Comparison of ENCODE assay signal across 9 cellular contexts in genomic region chr17:68613739-68614298, GRCh38. TPM values are rescaled to one million over a fixed set of nuclear protein-coding genes. Genes with fewer than 3 reads are reported as not detected.
DNase-seq lines count a peak whose midpoint lies in the region; ATAC-seq and TF ChIP-seq lines count a peak whose summit lies in the region.
"Had no signal": no experiment of that assay in that cellular context is flagged by ENCODE, and none has a peak within 500 bp of the region (broad histone marks: within the 10 kb centered on the region; RNA-seq: fewer than 3 reads in every experiment).

No MANE protein-coding gene starts in this region.

- no peaks in the 10 kb centered on the region for H3K9me2 ChIP-seq in DOHH2 (replicated peaks; ENCODE audit: control insufficient read depth, low read length)

- no peaks in the 10 kb centered on the region for H3K4me1 ChIP-seq in DOHH2 (ENCODE audit: control insufficient read depth, low read length)

- intact Hi-C loops in left colon (cut with DNase I, micrococcal nuclease): no loop called here

- H3K79me2 ChIP-seq in DOHH2 (ENCODE audit: control insufficient read depth, low read length): no peaks in the 10 kb centered on the region

- no peaks in the 10 kb centered on the region for H4K20me1 ChIP-seq in DOHH2 (ENCODE audit: control insufficient read depth, insufficient read depth, low read depth, low read length)

- DNase-seq in HFF-Myc (ENCODE audit: extremely low read depth, low read depth) (no peak), NCI-H748 treated with DMSO at 0.1 percent for 48 hours (lab: John Stamatoyannopoulos, UW) (peak; percentile 48), astrocyte of the spinal cord (ENCODE audit: low read depth, low spot score) (peak; percentile 5), left colon (peak in 1 of 2 donors; percentile 13)

- no peaks in the 10 kb centered on the region for H3K36me3 ChIP-seq in DOHH2 (ENCODE audit: control insufficient read depth, low read length)
- H3K36me3 ChIP-seq: neutrophil had no signal

- H3F3A ChIP-seq in DOHH2 (ENCODE audit: control insufficient read depth, insufficient read depth): no peaks in the 10 kb centered on the region

- H3K27me3 ChIP-seq in DOHH2 (ENCODE audit: control insufficient read depth, low read length): peaks cover 8% of the 10 kb centered on the region; the same call in 1 of the 2 replicates

- H3K27ac ChIP-seq in DOHH2 (ENCODE audit: low read depth, low read length): no peak overlapping the region
- H3K27ac ChIP-seq: neutrophil had no signal

- H3K4me2 ChIP-seq in DOHH2 (ENCODE audit: low read length): no peak overlapping the region

- peaks cover 3% of the 10 kb centered on the region; the same call in 1 of the 2 replicates for H3K9me3 ChIP-seq in DOHH2 (ENCODE audit: control insufficient read depth, insufficient read depth, low read length)

- ATAC-seq in left colon (peak; percentile 29), GM21360 (IDR thresholded peaks at IDR 0.05; ENCODE audit: unreplicated experiment) (no peak), GM19328 (IDR thresholded peaks at IDR 0.05; ENCODE audit: unreplicated experiment) (no peak), GM18511 (IDR thresholded peaks at IDR 0.05; ENCODE audit: unreplicated experiment) (no peak)

- TF ChIP-seq CTCF in DOHH2 (IDR thresholded peaks at IDR 0.05; ENCODE audit: low read depth, low read length, poor library complexity, severe bottlenecking) (peak; percentile 77), HFF-Myc (IDR thresholded peaks at IDR 0.05; ENCODE audit: low read depth, low read length, missing control alignments) (peak; percentile 70), astrocyte of the spinal cord (IDR thresholded peaks at IDR 0.05; ENCODE audit: low read depth, low read length) (peak; percentile 43)

- in situ Hi-C loops in astrocyte of the spinal cord (cut with HindIII; ENCODE audit: low sequenced_read_pairs): no loop called here

- H3K4me3 ChIP-seq in DOHH2 (ENCODE audit: low read length): no peak overlapping the region
- no peak overlapping the region for H3K4me3 ChIP-seq in HFF-Myc (replicated peaks; ENCODE audit: low read depth, low read length)
- H3K4me3 ChIP-seq in astrocyte of the spinal cord (ENCODE audit: low read depth, low read length): no peak overlapping the region

RNA-seq across cellular contexts. Expression of gene FAM20A, which starts 12.7 kb away (rescaled TPM):
- total RNA-seq in left colon: 1 to 10 TPM in 1 of 2 donors, under 1 TPM in 1; 0.98 to 2.3 TPM
